ENCODE assay signal across 18 cellular contexts in the genomic region with DNA sequence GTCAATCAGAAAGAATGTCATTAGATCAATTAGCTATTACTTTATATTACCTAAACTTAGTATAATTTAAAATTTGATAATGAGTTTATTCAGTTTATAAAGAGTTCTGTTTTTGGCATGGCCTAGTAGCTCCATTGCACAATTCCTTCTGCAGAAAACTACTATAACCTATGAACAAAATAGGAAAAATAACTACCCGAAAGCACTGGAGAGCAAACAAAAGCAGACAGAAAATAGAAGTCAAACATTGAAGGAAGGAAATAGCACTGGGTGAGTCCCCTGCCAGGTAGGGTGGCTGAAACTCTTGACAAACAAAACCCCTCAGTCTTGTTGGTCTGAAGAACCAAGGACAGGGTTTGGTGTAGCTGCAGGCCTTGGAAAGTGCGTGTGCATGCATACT. TPM values are rescaled to one million over a fixed set of nuclear protein-coding genes. Genes with fewer than 3 reads are reported as not detected.
DNase-seq lines count a peak whose midpoint lies in the region; ATAC-seq, FAIRE-seq and TF ChIP-seq lines count a peak whose summit lies in the region.
"Had no signal": no experiment of that assay in that cellular context is flagged by ENCODE, and none has a peak within 500 bp of the region (broad histone marks: within the 10 kb centered on the region; RNA-seq: fewer than 3 reads in every experiment).

No MANE protein-coding gene starts in this region.

- no peak overlapping the region for H3K4me3 ChIP-seq in CD8-positive, alpha-beta memory T cell (ENCODE audit: low read length)
- H3K4me3 ChIP-seq in IMR-90 (ENCODE audit: insufficient read depth, low read depth, low read length) (no peak overlapping the region), pancreas (no peak overlapping the region), stomach (no peak overlapping the region)
- H3K4me3 ChIP-seq: GM23338 had no signal

- H3K4me2 ChIP-seq in IMR-90 (ENCODE audit: low read depth, low read length) = no peak overlapping the region; the same call in 1 of the 2 replicates
- H3K4me2 ChIP-seq: GM23338 had no signal

- POLR2A ChIA-PET in CD8-positive, alpha-beta memory T cell (lab: Charles Lee) = interaction anchor here (0.7 kb wide), 1 partner anchor 14 kb away, joined by 3 read pairs; no protein-coding TSS in a partner anchor
- POLR2A ChIA-PET in IMR-90 (lab: Charles Lee; ENCODE audit: unreplicated experiment) = no interaction called here

- dilution Hi-C loops in IMR-90 (cut with HindIII; ENCODE audit: low sequenced_read_pairs, unreplicated experiment) = no loop called here

- H2BK15ac ChIP-seq in IMR-90 (ENCODE audit: low read depth, low read length) = no peak overlapping the region

- peaks cover 2% of the 10 kb centered on the region; the same call in 1 of the 2 replicates for H3K9me1 ChIP-seq in IMR-90 (ENCODE audit: insufficient read depth, low read length)

- peaks cover 0 to 4% of the 10 kb centered on the region in 2 experiments; a peak in 1 of 4 replicates for H3K79me1 ChIP-seq in IMR-90 (ENCODE audit: low read depth in 1 of 2, low read length in 2 of 2)

- H3K36me3 Mint-ChIP-seq in CD8-positive, alpha-beta memory T cell = peaks cover 21 to 23% (median 23%) of the 10 kb centered on the region in 3 donors

- peak overlapping the region in 5 of 8 donors; percentile 2 to 37 (median 17) for H3K27ac Mint-ChIP-seq in CD8-positive, alpha-beta memory T cell
- H3K27ac Mint-ChIP-seq: GM23338 had no signal

- no peak overlapping the region for H3K27ac ChIP-seq in CD8-positive, alpha-beta memory T cell (ENCODE audit: low read depth, low read length)
- peak overlapping the region; percentile 59; the same call in 1 of the 2 replicates for H3K27ac ChIP-seq in IMR-90 (ENCODE audit: insufficient read depth, low read length)
- H3K27ac ChIP-seq in pancreas = no peak overlapping the region
- no peak overlapping the region for H3K27ac ChIP-seq in stomach

- H3K4me1 ChIP-seq in CD8-positive, alpha-beta memory T cell (ENCODE audit: insufficient read depth, low read length) = peaks cover 5% of the 10 kb centered on the region
- peaks cover 2% of the 10 kb centered on the region for H3K4me1 ChIP-seq in IMR-90 (ENCODE audit: control insufficient read depth, insufficient read depth, low read length)
- H3K4me1 ChIP-seq in pancreas = peaks cover 0 to 4% (median 0%) of the 10 kb centered on the region in 3 donors
- peaks cover 0 to 34% (median 8%) of the 10 kb centered on the region in 4 donors for H3K4me1 ChIP-seq in stomach
- H3K4me1 ChIP-seq: Caco-2 had no signal

- no peak overlapping the region for H2BK120ac ChIP-seq in IMR-90 (ENCODE audit: low read depth, low read length)

- H3K27me3 ChIP-seq in CD8-positive, alpha-beta memory T cell (ENCODE audit: insufficient read depth, low read length, poor library complexity, severe bottlenecking) = no peaks in the 10 kb centered on the region
- H3K27me3 ChIP-seq in IMR-90 (ENCODE audit: control insufficient read depth, insufficient read depth, low read length) (no peaks in the 10 kb centered on the region), pancreas (no peaks in the 10 kb centered on the region), stomach (no peaks in the 10 kb centered on the region)

- H2AFZ ChIP-seq in IMR-90 (replicated peaks; ENCODE audit: low read length, poor library complexity) = no peak overlapping the region
- H2AFZ ChIP-seq: GM23338 had no signal

- H4K91ac ChIP-seq in IMR-90 (ENCODE audit: insufficient read depth, low read depth, low read length) = no peak overlapping the region

- no peak overlapping the region for H2BK5ac ChIP-seq in IMR-90 (ENCODE audit: low read depth, low read length, poor library complexity, severe bottlenecking)

- H3K9me3 ChIP-seq in CD8-positive, alpha-beta memory T cell (ENCODE audit: low read length) = peaks cover under 1% of the 10 kb centered on the region
- H3K9me3 ChIP-seq in IMR-90 (ENCODE audit: control insufficient read depth, insufficient read depth, low read length) = no peaks in the 10 kb centered on the region
- no peaks in the 10 kb centered on the region for H3K9me3 ChIP-seq in pancreas
- peaks cover 0 to 6% (median under 1%) of the 10 kb centered on the region in 4 donors for H3K9me3 ChIP-seq in stomach
- H3K9me3 ChIP-seq: Caco-2 had no signal

- FAIRE-seq in pancreas (lab: Jason Lieb, UNC) = peak; percentile 9
- FAIRE-seq: GM12891, GM18507 had no signal

- H2AK9ac ChIP-seq in IMR-90 (replicated peaks; ENCODE audit: low read depth, low read length, poor library complexity) = no peak overlapping the region

- H4K20me1 ChIP-seq in IMR-90 (ENCODE audit: insufficient read depth, low read length) = no peaks in the 10 kb centered on the region

- no peak overlapping the region for H4K5ac ChIP-seq in IMR-90 (ENCODE audit: low read depth, low read length)

- TF ChIP-seq POLR2A in IMR-90 (IDR thresholded peaks at IDR 0.05; ENCODE audit: low read depth, low read length) = no peak
- TF ChIP-seq POLR2A in stomach (IDR thresholded peaks at IDR 0.05) = no peak

- BruUV-seq in IMR-90 (replicated peaks; lab: Mats Ljungman, UMichigan) = no TSS peak

- TF ChIP-seq CTCF in IMR-90 (conservative IDR thresholded peaks at IDR 0.05; ENCODE audit: low read depth, low read length) = no peak
- no peak for TF ChIP-seq CTCF in pancreas (IDR thresholded peaks at IDR 0.05)
- TF ChIP-seq CTCF in stomach (IDR thresholded peaks at IDR 0.05) = no peak

- in situ Hi-C loops in IMR-90 (cut with MboI; ENCODE audit: low sequenced_read_pairs) = no loop called here

- no peak overlapping the region for H3K18ac ChIP-seq in IMR-90 (ENCODE audit: low read depth, low read length)

- WGBS in IMR-90 (ENCODE audit: extremely low coverage in 2 of 2, insufficient read length in 1 of 2), 2 experiments = 83% methylated on average over 1 of the region's 2 CpGs; no CpG with 5 or more reads in 1 of the 2 experiments
- 78 to 87% methylated on average over 2 of the region's 2 CpGs for WGBS in pancreas, 2 donors
- 74 to 79% (median 77%) methylated on average over 2 of the region's 2 CpGs for whole genome bisulfite sequencing in stomach, 5 donors

- H3K9me3 Mint-ChIP-seq in CD8-positive, alpha-beta memory T cell = peaks cover 5 to 11% (median 7%) of the 10 kb centered on the region in 5 donors

- no peak overlapping the region for H3K56ac ChIP-seq in IMR-90 (ENCODE audit: extremely low read depth, insufficient read depth, low read length)

- H3K4me1 Mint-ChIP-seq in CD8-positive, alpha-beta memory T cell = peaks cover 47 to 68% (median 61%) of the 10 kb centered on the region in 3 donors

- no peak overlapping the region for H3K14ac ChIP-seq in IMR-90 (replicated peaks; ENCODE audit: low read depth, low read length)

- no peak overlapping the region for H2BK20ac ChIP-seq in IMR-90 (ENCODE audit: low read depth, low read length)

- H3K4ac ChIP-seq in IMR-90 (ENCODE audit: low read depth, low read length) = no peak overlapping the region

- ATAC-seq in IMR-90 (ENCODE audit: low read depth) (no peak), left lobe of liver (peak; percentile 66), pancreas (peak in 1 of 4 donors; percentile 24), HG03520 (IDR thresholded peaks at IDR 0.05; ENCODE audit: unreplicated experiment) (no peak)
- ATAC-seq: GM23338, HCT116 had no signal

- no peak for DNase-seq in CD8-positive, alpha-beta memory T cell
- DNase-seq in IMR-90 (no peak), left lobe of liver (ENCODE audit: low spot score) (no peak), pancreas (no peak), stomach (no peak)
- DNase-seq in activated T-cell treated with anti-CD3 and anti-CD28 coated beads, Interleukin-2, amount 50 U/mL, for 48 hours = no peak
- DNase-seq: C1 segment of cervical spinal cord; Caco-2; CD4-positive, alpha-beta memory T cell; DMS53; DMS79 treated with DMSO at 0.1 percent for 48 hours; GF-D8; H9 had no signal

- H3K23ac ChIP-seq in IMR-90 (ENCODE audit: low read depth, low read length) = no peak overlapping the region

- no peaks in the 10 kb centered on the region for H3K36me3 ChIP-seq in CD8-positive, alpha-beta memory T cell (ENCODE audit: insufficient read depth, low read length)
- peaks cover 4% of the 10 kb centered on the region; the same call in 1 of the 2 replicates for H3K36me3 ChIP-seq in IMR-90 (ENCODE audit: control insufficient read depth, insufficient read depth, low read length)
- H3K36me3 ChIP-seq in pancreas = no peaks in the 10 kb centered on the region
- peaks cover 0 to 20% (median 15%) of the 10 kb centered on the region in 4 donors for H3K36me3 ChIP-seq in stomach

- no peak overlapping the region for H4K8ac ChIP-seq in IMR-90 (ENCODE audit: low read depth in 2 of 2, low read length in 2 of 2)

- H3K9ac ChIP-seq in IMR-90 (ENCODE audit: low read depth, low read length) = no peak overlapping the region

- H2AK5ac ChIP-seq in IMR-90 (ENCODE audit: low read depth, low read length) = no peak overlapping the region

- peak overlapping the region in 1 of 7 donors; percentile 3 for H3K4me3 Mint-ChIP-seq in CD8-positive, alpha-beta memory T cell
- H3K4me3 Mint-ChIP-seq: CD4-positive, alpha-beta memory T cell; GM23338; H9 had no signal

- CTCF ChIA-PET in CD8-positive, alpha-beta memory T cell (lab: Charles Lee) = interaction anchor here (0.9 to 1.7 kb wide), 3 partner anchors 70 to 567 kb away, joined by 3 to 4 read pairs (median 4); a partner anchor contains a TSS
- CTCF ChIA-PET in IMR-90 (lab: Yijun Ruan, JAX) = no interaction called here

- no peak for TF ChIP-seq RAD21 in IMR-90 (IDR thresholded peaks at IDR 0.05; ENCODE audit: low read length)

- no peak for TF ChIP-seq EP300 in stomach (IDR thresholded peaks at IDR 0.05)

- no peaks in the 10 kb centered on the region for H3K27me3 Mint-ChIP-seq in CD8-positive, alpha-beta memory T cell
- H3K27me3 Mint-ChIP-seq: CD4-positive, alpha-beta memory T cell had no signal

- intact Hi-C loops in IMR-90 (cut with micrococcal nuclease) = no loop called here
- intact Hi-C loops in pancreas (cut with DNase I) = no loop called here
- intact Hi-C loops in stomach (cut with DNase I; ENCODE audit: low total_unique reads) = no loop called here

TF ChIP-seq in IMR-90, 13 proteins besides CTCF, POLR2A, EP300 and RAD21 (continues in another document):
- TF ChIP-seq SMC3 (IDR thresholded peaks at IDR 0.05; ENCODE audit: low read depth, low read length) (no peak), MAZ (IDR thresholded peaks at IDR 0.05; ENCODE audit: borderline replicate concordance, low read depth, low read length) (no peak), MXI1 (IDR thresholded peaks at IDR 0.05; ENCODE audit: borderline replicate concordance, low read depth, low read length) (no peak), RCOR1 (IDR thresholded peaks at IDR 0.05; ENCODE audit: insufficient replicate concordance, low read length) (no peak)

RNA-seq across cellular contexts. Expression of a gene that starts 37.5 kb away (rescaled TPM):
- 10 to 100 TPM; 46.3 to 50.1 TPM for total RNA-seq in CD8-positive, alpha-beta memory T cell
- 205 TPM for polyA plus RNA-seq in CD8-positive, alpha-beta memory T cell
- 1.6 and 2.8 TPM in 2 replicates for total RNA-seq in IMR-90 (2012; rRNA removed)
- 16.0 and 18.3 TPM in 2 replicates for polyA plus RNA-seq in IMR-90 (2012; rRNA removed)
- 12.5 and 15.4 TPM in 2 replicates for polyA plus RNA-seq in IMR-90 (2012; cell fraction: cytosol; rRNA removed)
- polyA plus RNA-seq in IMR-90 (2012; cell fraction: nucleus; rRNA removed; ENCODE audit: low replicate concordance) = 3.4 and 11.0 TPM in 2 replicates
- 12.4 TPM for total RNA-seq in left lobe of liver
- 1 to 10 TPM; 4.3 to 9.3 (median 7.1) TPM for total RNA-seq in pancreas
- 10 to 100 TPM; 16.4 to 23.9 TPM for polyA plus RNA-seq in pancreas
- 10 to 100 TPM in 4 of 5 donors, 1 to 10 TPM in 1; 9.6 to 93.4 (median 17.1) TPM for total RNA-seq in stomach
- 10 to 100 TPM; 38.2 to 50.0 (median 43.1) TPM for polyA plus RNA-seq in stomach
